ENCODE assay signal across 18 cellular contexts in genomic region chr6:103854059-103854458, GRCh38.
DNase-seq lines count a peak whose midpoint lies in the region; ATAC-seq, FAIRE-seq and TF ChIP-seq lines count a peak whose summit lies in the region.
"Had no signal": no experiment of that assay in that cellular context is flagged by ENCODE, and none has a peak within 500 bp of the region (broad histone marks: within the 10 kb centered on the region; RNA-seq: fewer than 3 reads in every experiment).

No MANE protein-coding gene starts in this region.

- no peak for TF ChIP-seq POLR2A in H1 (IDR thresholded peaks at IDR 0.05; ENCODE audit: control extremely low read depth in 1 of 2, low read depth in 2 of 2, low read length in 2 of 2)
- no peak for TF ChIP-seq POLR2A in spleen (IDR thresholded peaks at IDR 0.05)

- H2BK5ac ChIP-seq in H9 (ENCODE audit: insufficient read length, low read length) (no peak overlapping the region), H1 (ENCODE audit: low read depth, low read length) (no peak overlapping the region), neuronal stem cell (ENCODE audit: low read length) (no peak overlapping the region)

- H3K79me2 ChIP-seq in H9 (ENCODE audit: insufficient read depth, low read length) = no peaks in the 10 kb centered on the region
- H3K79me2 ChIP-seq in H1 (ENCODE audit: control insufficient read depth in 1 of 2, insufficient read depth in 2 of 2, low read length in 2 of 2) = no peaks in the 10 kb centered on the region

- H3K36me3 Mint-ChIP-seq in H9 (ENCODE audit: insufficient read depth in 1 of 3, low read depth in 3 of 3) = no peaks in the 10 kb centered on the region
- H3K36me3 Mint-ChIP-seq: CD8-positive, alpha-beta T cell had no signal

- H4K8ac ChIP-seq in H9 (replicated peaks; ENCODE audit: insufficient read length, low read depth, low read length) = no peak overlapping the region
- no peak overlapping the region for H4K8ac ChIP-seq in H1 (ENCODE audit: extremely low read depth, insufficient read depth, low read length)
- no peak overlapping the region for H4K8ac ChIP-seq in neuronal stem cell (ENCODE audit: low read depth, low read length)

- no peaks in the 10 kb centered on the region for H3K27me3 Mint-ChIP-seq in H9 (ENCODE audit: low read depth)

- H3K56ac ChIP-seq in H9 (ENCODE audit: insufficient read length, low read depth, low read length) (no peak overlapping the region), H1 (replicated peaks; ENCODE audit: insufficient read length, low read depth, low read length) (no peak overlapping the region)

- H3K4me2 ChIP-seq in H9 (ENCODE audit: insufficient read depth, insufficient read length, low read length) (no peak overlapping the region), H1 (ENCODE audit: insufficient read depth in 1 of 2, low read depth in 2 of 2, low read length in 2 of 2) (no peak overlapping the region), neuronal stem cell (ENCODE audit: insufficient read depth, low read length, poor library complexity, severe bottlenecking) (no peak overlapping the region)

- FAIRE-seq in H1 (lab: Jason Lieb, UNC) = no peak
- FAIRE-seq: GM19239, RCC 7860 had no signal

- H2BK120ac ChIP-seq in H9 (ENCODE audit: low read depth, low read length, poor library complexity, severe bottlenecking) (no peak overlapping the region), H1 (replicated peaks; ENCODE audit: low read depth, low read length) (no peak overlapping the region), neuronal stem cell (ENCODE audit: low read depth, low read length) (no peak overlapping the region)

- no peaks in the 10 kb centered on the region for H3K9me3 Mint-ChIP-seq in H9
- H3K9me3 Mint-ChIP-seq: CD8-positive, alpha-beta T cell had no signal

- H3K4me1 Mint-ChIP-seq in H9 = no peaks in the 10 kb centered on the region

- H3K27ac ChIP-seq in H9 (ENCODE audit: insufficient read length, low read depth, low read length) (no peak overlapping the region), H1 (ENCODE audit: low read depth, low read length) (no peak overlapping the region), neuronal stem cell (replicated peaks; ENCODE audit: low read length) (no peak overlapping the region), spleen (no peak overlapping the region)
- H3K27ac ChIP-seq: SJSA1 had no signal

- no peak overlapping the region for H3T11ph ChIP-seq in H9 (ENCODE audit: low read length)

- TF ChIP-seq CTCF in H9 (conservative IDR thresholded peaks at IDR 0.05) = peak; percentile 40
- TF ChIP-seq CTCF in H1 (IDR thresholded peaks at IDR 0.05; ENCODE audit: control extremely low read depth in 1 of 3, insufficient read depth in 1 of 3, low read depth in 1 of 3, low read length in 3 of 3) = peak in 2 of 3 experiments; percentile 10 to 24; a peak in 2 of 4 replicates
- TF ChIP-seq CTCF in spleen (IDR thresholded peaks at IDR 0.05 in 8 of 11, conservative IDR thresholded peaks at IDR 0.05 in 3 of 11) = no peak

- H2BK15ac ChIP-seq in H9 (ENCODE audit: low read depth, low read length) (no peak overlapping the region), H1 (ENCODE audit: low read length) (no peak overlapping the region), neuronal stem cell (ENCODE audit: low read length) (no peak overlapping the region)

- H3K18ac ChIP-seq in H9 (ENCODE audit: insufficient read length, low read depth, low read length) (no peak overlapping the region), H1 (ENCODE audit: extremely low read depth, low read length) (no peak overlapping the region), neuronal stem cell (ENCODE audit: low read length) (no peak overlapping the region)

- H4K5ac ChIP-seq in H9 (ENCODE audit: insufficient read length, low read depth, low read length) (no peak overlapping the region), H1 (ENCODE audit: insufficient read length, low read depth, low read length) (no peak overlapping the region)

- intact Hi-C loops in spleen (cut with DNase I; ENCODE audit: low total_unique reads) = no loop called here

- peak; percentile 42 to 44; a peak in 3 of 4 replicates for TF ChIP-seq RAD21 in H1 (IDR thresholded peaks at IDR 0.05 in 1 of 2, conservative IDR thresholded peaks at IDR 0.05 in 1 of 2; ENCODE audit: low read depth in 2 of 2, low read length in 2 of 2)

- no peak overlapping the region for H3K14ac ChIP-seq in H9 (ENCODE audit: insufficient read depth, low read length)
- no peak overlapping the region for H3K14ac ChIP-seq in H1 (ENCODE audit: insufficient read length)
- H3K14ac ChIP-seq in neuronal stem cell (ENCODE audit: low read length) = no peak overlapping the region

- H3K4ac ChIP-seq in H9 (ENCODE audit: low read depth, low read length) (no peak overlapping the region), H1 (replicated peaks; ENCODE audit: insufficient read length, low read depth, low read length) (no peak overlapping the region), neuronal stem cell (ENCODE audit: low read length) (no peak overlapping the region)

- H3K36me3 ChIP-seq in H1 (ENCODE audit: control insufficient read depth in 2 of 4, insufficient read depth in 4 of 4, low read length in 3 of 4) (no peaks in the 10 kb centered on the region), neuronal stem cell (replicated peaks in 1 of 2; ENCODE audit: control insufficient read depth in 2 of 2, insufficient read depth in 2 of 2, low read length in 2 of 2) (no peaks in the 10 kb centered on the region), spleen (no peaks in the 10 kb centered on the region)
- H3K36me3 ChIP-seq: MG63, SJSA1 had no signal

- H3K9me3 ChIP-seq in H9 (ENCODE audit: control insufficient read depth, low read depth, low read length) (no peaks in the 10 kb centered on the region), H1 (ENCODE audit: insufficient read depth in 2 of 2, low read depth in 1 of 2, low read length in 1 of 2) (no peaks in the 10 kb centered on the region), neuronal stem cell (replicated peaks in 1 of 2; ENCODE audit: control insufficient read depth in 2 of 2, insufficient read depth in 1 of 2, low read depth in 1 of 2, low read length in 2 of 2) (no peaks in the 10 kb centered on the region), spleen (no peaks in the 10 kb centered on the region)
- H3K9me3 ChIP-seq: MG63, SJSA1 had no signal

- H3K4me3 Mint-ChIP-seq in H9 = no peak overlapping the region
- H3K4me3 Mint-ChIP-seq: CD8-positive, alpha-beta T cell had no signal

- ATAC-seq in GM21529 (IDR thresholded peaks at IDR 0.05; ENCODE audit: unreplicated experiment) = no peak
- ATAC-seq: CD8-positive, alpha-beta T cell; Right ventricle myocardium inferior had no signal

- DNase-seq in H9 (no peak), NCI-H69 (lab: John Stamatoyannopoulos, UW) (peak; percentile 32), H1 (ENCODE audit: low read depth in 1 of 2, low spot score in 2 of 2) (no peak), neuronal stem cell (ENCODE audit: low spot score) (no peak), kidney glomerular epithelial cell (lab: John Stamatoyannopoulos, UW) (no peak), spleen (no peak)
- DNase-seq: C1 segment of cervical spinal cord; CD8-positive, alpha-beta T cell; GDM1; MG63; NCI-H1694 treated with DMSO at 0.1 percent for 48 hours; NCI-H2081 treated with DMSO at 0.1 percent for 48 hours; NK-92 treated with Interleukin-12 subunit alpha and Interleukin-12 subunit beta, amount 100 ng/mL, for 24 hours had no signal

- H2AK5ac ChIP-seq in H9 (ENCODE audit: insufficient read length, low read length) (no peak overlapping the region), H1 (ENCODE audit: low read depth, low read length) (no peak overlapping the region), neuronal stem cell (ENCODE audit: low read depth, low read length) (no peak overlapping the region)

- H3K9ac ChIP-seq in H9 (ENCODE audit: extremely low read depth, insufficient read length, low read length) = no peak overlapping the region
- H3K9ac ChIP-seq in H1 (replicated peaks in 1 of 4; ENCODE audit: extremely low read depth in 1 of 4, low read depth in 3 of 4, low read length in 3 of 4) = no peak overlapping the region
- no peak overlapping the region for H3K9ac ChIP-seq in neuronal stem cell (ENCODE audit: low read depth, low read length, poor library complexity)

- H2BK12ac ChIP-seq in H9 (ENCODE audit: insufficient read length, low read depth, low read length) = no peak overlapping the region
- H2BK12ac ChIP-seq in H1 (ENCODE audit: low read depth, low read length) = no peak overlapping the region
- no peak overlapping the region for H2BK12ac ChIP-seq in neuronal stem cell (ENCODE audit: low read length)

- no peak overlapping the region for H3K23ac ChIP-seq in H9 (ENCODE audit: insufficient read length, low read depth, low read length)
- H3K23ac ChIP-seq in H1 (ENCODE audit: insufficient read length) = no peak overlapping the region
- H3K23ac ChIP-seq in neuronal stem cell (ENCODE audit: low read depth, low read length, poor library complexity) = no peak overlapping the region

- POLR2A ChIA-PET in H1 (lab: Charles Lee; ENCODE audit: partially characterized antibody) = no interaction called here

- no peaks in the 10 kb centered on the region for H3K23me2 ChIP-seq in H9 (ENCODE audit: insufficient read length, low read depth, low read length, poor library complexity, severe bottlenecking)
- H3K23me2 ChIP-seq in H1 (ENCODE audit: low read depth, low read length) = no peaks in the 10 kb centered on the region

- H2AFZ ChIP-seq in H9 (ENCODE audit: low read length) (no peak overlapping the region), H1 (ENCODE audit: low read length) (peak overlapping the region; percentile 52; the same call in 1 of the 2 replicates), neuronal stem cell (ENCODE audit: low read length) (peak overlapping the region; percentile 47)

- no peak overlapping the region for H3K27ac Mint-ChIP-seq in H9
- H3K27ac Mint-ChIP-seq: CD8-positive, alpha-beta T cell had no signal

- no peak for TF ChIP-seq EP300 in H1 (IDR thresholded peaks at IDR 0.05; ENCODE audit: borderline replicate concordance in 1 of 2, low read depth in 2 of 2, low read length in 2 of 2)

- H2BK20ac ChIP-seq in H9 (ENCODE audit: low read depth, low read length, poor library complexity, severe bottlenecking) (no peak overlapping the region), H1 (ENCODE audit: low read length) (no peak overlapping the region)

- H4K20me1 ChIP-seq in H9 (ENCODE audit: control insufficient read depth, insufficient read depth, insufficient read length) (no peaks in the 10 kb centered on the region), H1 (replicated peaks in 1 of 2; ENCODE audit: control insufficient read depth in 1 of 2, insufficient read depth in 2 of 2, low read length in 2 of 2) (no peaks in the 10 kb centered on the region)

- no peaks in the 10 kb centered on the region for H3K79me1 ChIP-seq in H9 (ENCODE audit: insufficient read depth, low read depth, low read length, poor library complexity, severe bottlenecking)
- no peaks in the 10 kb centered on the region for H3K79me1 ChIP-seq in H1 (ENCODE audit: low read depth, low read length)
- H3K79me1 ChIP-seq in neuronal stem cell (ENCODE audit: low read depth, low read length) = no peaks in the 10 kb centered on the region

- no peak overlapping the region for H4K91ac ChIP-seq in H9 (ENCODE audit: insufficient read length, low read depth, low read length)
- H4K91ac ChIP-seq in H1 (replicated peaks; ENCODE audit: insufficient read length, low read length) = no peak overlapping the region
- no peak overlapping the region for H4K91ac ChIP-seq in neuronal stem cell (ENCODE audit: low read depth, low read length, poor library complexity)

- CTCF ChIA-PET in H1 (lab: Charles Lee; ENCODE audit: partially characterized antibody) = interaction anchor here (0.9 to 1.0 kb wide), 2 partner anchors 82 to 440 kb away, joined by 3 read pairs; no protein-coding TSS in a partner anchor

- H3K4me1 ChIP-seq in H9 (ENCODE audit: insufficient read depth, low read length) (no peaks in the 10 kb centered on the region), H1 (replicated peaks in 1 of 4; ENCODE audit: control insufficient read depth in 3 of 4, insufficient read depth in 4 of 4, low read length in 3 of 4) (no peaks in the 10 kb centered on the region), neuronal stem cell (ENCODE audit: control insufficient read depth in 2 of 2, insufficient read depth in 1 of 2, low read depth in 1 of 2, low read length in 2 of 2) (no peaks in the 10 kb centered on the region), spleen (no peaks in the 10 kb centered on the region)
- H3K4me1 ChIP-seq: SJSA1 had no signal

- H3K4me3 ChIP-seq in H1 (ENCODE audit: extremely low read depth in 1 of 4, insufficient read depth in 2 of 4, low read depth in 3 of 4, low read length in 4 of 4) (no peak overlapping the region), neuronal stem cell (ENCODE audit: low read length in 2 of 2) (no peak overlapping the region), spleen (no peak overlapping the region)
- H3K4me3 ChIP-seq: MG63, SJSA1 had no signal

- H3K27me3 ChIP-seq in H9 (ENCODE audit: insufficient read depth, low read length) (no peaks in the 10 kb centered on the region), H1 (replicated peaks in 1 of 4; ENCODE audit: control insufficient read depth in 3 of 4, extremely low read depth in 1 of 4, insufficient read depth in 3 of 4, low read length in 3 of 4) (no peaks in the 10 kb centered on the region), neuronal stem cell (ENCODE audit: control insufficient read depth in 3 of 3, insufficient read depth in 3 of 3, low read depth in 1 of 3, low read length in 3 of 3) (no peaks in the 10 kb centered on the region), spleen (replicated peaks in 1 of 7) (no peaks in the 10 kb centered on the region)
- H3K27me3 ChIP-seq: MG63, SJSA1 had no signal

Comparison
In these comparisons a context has a peak if more than half of its experiments do, and no peak if none do; other contexts are left out.
1. CTCF ChIP-seq: peak in H9 (single experiment) and H1 (2 of 3); none in spleen (0 of 11).